ENCODE assay signal across 8 cellular contexts in genomic region chr3:129605593-129606521, GRCh38. TPM values are rescaled to one million over a fixed set of nuclear protein-coding genes. Genes with fewer than 3 reads are reported as not detected.
A peak's percentile ranks its signal among the peaks of the same experiment; 100 is the strongest.
DNase-seq lines count a peak whose midpoint lies in the region; ATAC-seq and TF ChIP-seq lines count a peak whose summit lies in the region.

No MANE protein-coding gene starts in this region.

- H3K9me3 ChIP-seq in WERI-Rb-1 (ENCODE audit: severe bottlenecking) = no peaks in the 10 kb centered on the region
- H3K9me3 ChIP-seq in left lung = no peaks in the 10 kb centered on the region

- peak; percentile 59 for DNase-seq in Calu3
- peak; percentile 64 for DNase-seq in KBM-7
- peak; percentile 52 for DNase-seq in WERI-Rb-1
- peak; percentile 52 for DNase-seq in choroid plexus epithelial cell (ENCODE audit: low read depth)
- DNase-seq in left lung = peak; percentile 53 to 86
- DNase-seq in stimulated activated CD8-positive, alpha-beta memory T cell treated with anti-CD3 and anti-CD28 coated beads, Interleukin-4, amount 100 ng/mL, for 48 hours = peak; percentile 59
- DNase-seq in ureter (ENCODE audit: low spot score) = no peak

- no TSS peak for BruUV-seq in Calu3 (replicated peaks; lab: Mats Ljungman, UMichigan)

- peak; percentile 8 for ATAC-seq in left lung
- no peak for ATAC-seq in GM18519 (IDR thresholded peaks at IDR 0.05; ENCODE audit: low FRiP score, unreplicated experiment)

- CTCF ChIA-PET in Calu3 (lab: Charles Lee) = interaction anchor here (0.7 to 1.7 kb wide), 4 partner anchors 10 to 222 kb away, joined by 3 to 7 read pairs (median 4); no protein-coding TSS in a partner anchor

- intact Hi-C loops in Calu3 (cut with micrococcal nuclease; ENCODE audit: unreplicated experiment) (no loop called here), left lung (cut with DNase I) (no loop called here)

- TF ChIP-seq CTCF in Calu3 (IDR thresholded peaks at IDR 0.05; ENCODE audit: unreplicated experiment) = no peak
- TF ChIP-seq CTCF in WERI-Rb-1 (IDR thresholded peaks at IDR 0.05; ENCODE audit: low read depth, low read length) = 0 out of 2 replicates have a peak, but pooled peaks have one; percentile 1
- no peak for TF ChIP-seq CTCF in choroid plexus epithelial cell (conservative IDR thresholded peaks at IDR 0.05; ENCODE audit: low read depth, low read length)
- no peak for TF ChIP-seq CTCF in left lung (IDR thresholded peaks at IDR 0.05)

- H3K36me3 ChIP-seq in WERI-Rb-1 (no peaks in the 10 kb centered on the region), left lung (peaks cover 0 to 3% of the 10 kb centered on the region in 2 donors)

- in situ Hi-C loops in KBM-7 (cut with MboI; ENCODE audit: low pct_unique_long_range_greater_than_20kb, low sequenced_read_pairs) = no loop called here

- peak overlapping the region; percentile 24 for H3K27ac Mint-ChIP-seq in Calu3 (ENCODE audit: unreplicated experiment)

- H3K27ac ChIP-seq in WERI-Rb-1 = peak overlapping the region; percentile 22; the same call in 1 of the 2 replicates
- peak overlapping the region; percentile 85 to 86 for H3K27ac ChIP-seq in left lung

- H3K27me3 Mint-ChIP-seq in Calu3 (ENCODE audit: unreplicated experiment) = peaks cover 73% of the 10 kb centered on the region

- H3K27me3 ChIP-seq in WERI-Rb-1 (ENCODE audit: insufficient read depth, low read depth, severe bottlenecking) (peaks cover 7% of the 10 kb centered on the region), left lung (peaks cover 0 to 51% of the 10 kb centered on the region in 2 donors)

- peak overlapping the region; percentile 74 for H3K4me3 ChIP-seq in WERI-Rb-1 (ENCODE audit: low read depth, low read length)
- peak overlapping the region; percentile 72 for H3K4me3 ChIP-seq in choroid plexus epithelial cell (ENCODE audit: low read depth, low read length)
- peak overlapping the region; percentile 86 to 87 for H3K4me3 ChIP-seq in left lung

- peak overlapping the region; percentile 81 for H3K4me3 Mint-ChIP-seq in Calu3 (ENCODE audit: low read depth, unreplicated experiment)

- H3K9me3 Mint-ChIP-seq in Calu3 (ENCODE audit: low read depth, unreplicated experiment) = no peaks in the 10 kb centered on the region

- peaks cover 41 to 83% of the 10 kb centered on the region in 2 donors for H3K4me1 ChIP-seq in left lung

- H3K4me1 Mint-ChIP-seq in Calu3 (ENCODE audit: low read depth, unreplicated experiment) = peaks cover 39% of the 10 kb centered on the region

- H3K36me3 Mint-ChIP-seq in Calu3 (ENCODE audit: insufficient read depth, unreplicated experiment) = peaks cover 31% of the 10 kb centered on the region

RNA-seq across cellular contexts. Expression of gene PLXND1, which starts 0.6 kb away (rescaled TPM):
- total RNA-seq in Calu3 (2022) = 16.3 and 22.0 TPM in 2 replicates
- total RNA-seq in left lung = 100 to 1,000 TPM; 198 to 259 TPM
- total RNA-seq in ureter = 138 TPM
